Comparison of ENCODE assay signal across 24 cellular contexts in the genomic region with DNA sequence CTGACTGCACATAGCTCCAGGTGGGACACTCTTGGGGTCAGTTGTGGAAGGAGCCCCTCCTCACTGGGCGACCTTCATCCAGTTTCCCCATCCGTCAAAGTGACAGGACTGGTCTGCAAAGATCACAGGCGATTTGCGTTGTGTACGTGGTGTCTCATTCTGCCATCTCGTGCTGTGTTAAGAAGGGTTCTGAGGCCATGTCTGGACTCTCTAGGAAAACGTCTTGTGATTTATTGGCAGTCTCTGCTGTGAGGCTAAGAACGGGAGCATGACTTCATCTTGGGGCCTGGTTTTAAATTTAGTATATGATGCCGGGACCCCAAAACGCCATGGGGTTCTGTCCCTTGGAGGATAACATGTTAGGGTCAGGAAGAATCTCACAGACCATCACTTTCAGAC.
DNase-seq lines count a peak whose midpoint lies in the region; ATAC-seq, FAIRE-seq and TF ChIP-seq lines count a peak whose summit lies in the region.
"Had no signal": no experiment of that assay in that cellular context is flagged by ENCODE, and none has a peak within 500 bp of the region (broad histone marks: within the 10 kb centered on the region; RNA-seq: fewer than 3 reads in every experiment).

No MANE protein-coding gene starts in this region.

- no peak overlapping the region for H3K9ac ChIP-seq in BLaER1

- H3K4me3 ChIP-seq in BLaER1 (no peak overlapping the region), osteoblast (ENCODE audit: insufficient read depth, low read length) (no peak overlapping the region)
- H3K4me3 ChIP-seq: MG63 had no signal

- H3K36me3 Mint-ChIP-seq in endothelial cell (ENCODE audit: low read depth, unreplicated experiment), result no peaks in the 10 kb centered on the region
- H3K36me3 Mint-ChIP-seq: CD14-positive monocyte; CD8-positive, alpha-beta memory T cell had no signal

- H3K4me1 ChIP-seq in BLaER1 (peaks cover 65% of the 10 kb centered on the region), osteoblast (ENCODE audit: insufficient read depth, low read length) (peaks cover 29% of the 10 kb centered on the region)

- H3K4me3 Mint-ChIP-seq in endothelial cell (ENCODE audit: unreplicated experiment), result peak overlapping the region; percentile 23
- H3K4me3 Mint-ChIP-seq: CD14-positive monocyte; CD8-positive, alpha-beta memory T cell had no signal

- H3K4me2 ChIP-seq in BLaER1 (peak overlapping the region; percentile 99), osteoblast (ENCODE audit: insufficient read depth, low read length) (no peak overlapping the region)

- H3K27me3 ChIP-seq in BLaER1, result peaks cover 4% of the 10 kb centered on the region
- no peaks in the 10 kb centered on the region for H3K27me3 ChIP-seq in osteoblast (ENCODE audit: insufficient read depth, low read length)
- H3K27me3 ChIP-seq: MG63 had no signal

- H3K9me3 ChIP-seq in BLaER1 (no peaks in the 10 kb centered on the region), osteoblast (ENCODE audit: low read depth, low read length) (no peaks in the 10 kb centered on the region)
- H3K9me3 ChIP-seq: MG63 had no signal

- H3K27ac ChIP-seq in BLaER1 (peak overlapping the region; percentile 52; the same call in 1 of the 2 replicates), osteoblast (ENCODE audit: low read depth, low read length) (no peak overlapping the region)
- H3K27ac ChIP-seq: RWPE1 had no signal

- no peak for ATAC-seq in HG02840 (IDR thresholded peaks at IDR 0.05; ENCODE audit: low FRiP score, unreplicated experiment)
- ATAC-seq: Panc1 had no signal

- FAIRE-seq in HTR-8/SVneo (lab: Jason Lieb, UNC), result peak; percentile 13
- FAIRE-seq: A204.1, GM12891, H54 had no signal

- H3K9me3 Mint-ChIP-seq in endothelial cell (ENCODE audit: unreplicated experiment), result no peaks in the 10 kb centered on the region
- H3K9me3 Mint-ChIP-seq: CD8-positive, alpha-beta memory T cell had no signal

- TF ChIP-seq CTCF in endothelial cell (IDR thresholded peaks at IDR 0.05; ENCODE audit: unreplicated experiment) (no peak), osteoblast (IDR thresholded peaks at IDR 0.05; ENCODE audit: extremely low read depth, low read depth, low read length) (no peak)

- peaks cover 24% of the 10 kb centered on the region for H3K27me3 Mint-ChIP-seq in endothelial cell (ENCODE audit: unreplicated experiment)

- peak overlapping the region; percentile 66 for H3K27ac Mint-ChIP-seq in endothelial cell (ENCODE audit: unreplicated experiment)
- H3K27ac Mint-ChIP-seq: CD8-positive, alpha-beta memory T cell had no signal

- H4K20me1 ChIP-seq in BLaER1 (peaks cover 29% of the 10 kb centered on the region), osteoblast (ENCODE audit: insufficient read depth, low read length) (peaks cover 24% of the 10 kb centered on the region)

- no peaks in the 10 kb centered on the region for H3K36me3 ChIP-seq in BLaER1
- peaks cover 3% of the 10 kb centered on the region for H3K36me3 ChIP-seq in osteoblast (ENCODE audit: insufficient read depth, low read length)

- H2AFZ ChIP-seq in osteoblast (ENCODE audit: low read length), result no peak overlapping the region

- H3K79me2 ChIP-seq in osteoblast (ENCODE audit: insufficient read depth, low read length), result peaks cover 75% of the 10 kb centered on the region

- peaks cover 46% of the 10 kb centered on the region for H3K4me1 Mint-ChIP-seq in endothelial cell (ENCODE audit: unreplicated experiment)
- H3K4me1 Mint-ChIP-seq: CD8-positive, alpha-beta memory T cell had no signal

- no peak for DNase-seq in HTR-8/SVneo (ENCODE audit: insufficient read length, low spot score)
- no peak for DNase-seq in endothelial cell (ENCODE audit: low spot score)
- DNase-seq in osteoblast (ENCODE audit: insufficient read length, low spot score, missing footprints), result peak; percentile 86
- DNase-seq in AG08396 (ENCODE audit: low spot score), result no peak
- no peak for DNase-seq in hippocampal formation (lab: John Stamatoyannopoulos, UW)
- DNase-seq in midbrain (lab: John Stamatoyannopoulos, UW), result no peak
- DNase-seq: CD8-positive, alpha-beta memory T cell; EL; GF-D8; KG1; MG63; NCI-H1105 treated with DMSO at 0.1 percent for 48 hours; NCI-H146; NCI-H2029; NCI-H526 treated with DMSO at 0.1 percent for 48 hours; SHP77 treated with DMSO at 0.1 percent for 48 hours had no signal
